In genomic region chr4:57090099-57090498, GRCh38 we compare ENCODE assay signal across 1 cellular context.
TF ChIP-seq lines count a peak whose summit lies in the region.

No MANE protein-coding gene starts in this region.

TF ChIP-seq in HepG2, 621 proteins besides CTCF, POLR2A, EP300 and RAD21:
- TF ChIP-seq KLF15 (CRISPR knock-in tag; IDR thresholded peaks at IDR 0.05; ENCODE audit: borderline replicate concordance), result no peak
- no peak for TF ChIP-seq ZNF556 (CRISPR knock-in tag; IDR thresholded peaks at IDR 0.05; ENCODE audit: borderline replicate concordance)
- TF ChIP-seq NFE2 (CRISPR knock-in tag; IDR thresholded peaks at IDR 0.05), result no peak
- TF ChIP-seq NCOR1 (IDR thresholded peaks at IDR 0.05; ENCODE audit: borderline replicate concordance, low read length), result no peak
- TF ChIP-seq, protein P1, sequence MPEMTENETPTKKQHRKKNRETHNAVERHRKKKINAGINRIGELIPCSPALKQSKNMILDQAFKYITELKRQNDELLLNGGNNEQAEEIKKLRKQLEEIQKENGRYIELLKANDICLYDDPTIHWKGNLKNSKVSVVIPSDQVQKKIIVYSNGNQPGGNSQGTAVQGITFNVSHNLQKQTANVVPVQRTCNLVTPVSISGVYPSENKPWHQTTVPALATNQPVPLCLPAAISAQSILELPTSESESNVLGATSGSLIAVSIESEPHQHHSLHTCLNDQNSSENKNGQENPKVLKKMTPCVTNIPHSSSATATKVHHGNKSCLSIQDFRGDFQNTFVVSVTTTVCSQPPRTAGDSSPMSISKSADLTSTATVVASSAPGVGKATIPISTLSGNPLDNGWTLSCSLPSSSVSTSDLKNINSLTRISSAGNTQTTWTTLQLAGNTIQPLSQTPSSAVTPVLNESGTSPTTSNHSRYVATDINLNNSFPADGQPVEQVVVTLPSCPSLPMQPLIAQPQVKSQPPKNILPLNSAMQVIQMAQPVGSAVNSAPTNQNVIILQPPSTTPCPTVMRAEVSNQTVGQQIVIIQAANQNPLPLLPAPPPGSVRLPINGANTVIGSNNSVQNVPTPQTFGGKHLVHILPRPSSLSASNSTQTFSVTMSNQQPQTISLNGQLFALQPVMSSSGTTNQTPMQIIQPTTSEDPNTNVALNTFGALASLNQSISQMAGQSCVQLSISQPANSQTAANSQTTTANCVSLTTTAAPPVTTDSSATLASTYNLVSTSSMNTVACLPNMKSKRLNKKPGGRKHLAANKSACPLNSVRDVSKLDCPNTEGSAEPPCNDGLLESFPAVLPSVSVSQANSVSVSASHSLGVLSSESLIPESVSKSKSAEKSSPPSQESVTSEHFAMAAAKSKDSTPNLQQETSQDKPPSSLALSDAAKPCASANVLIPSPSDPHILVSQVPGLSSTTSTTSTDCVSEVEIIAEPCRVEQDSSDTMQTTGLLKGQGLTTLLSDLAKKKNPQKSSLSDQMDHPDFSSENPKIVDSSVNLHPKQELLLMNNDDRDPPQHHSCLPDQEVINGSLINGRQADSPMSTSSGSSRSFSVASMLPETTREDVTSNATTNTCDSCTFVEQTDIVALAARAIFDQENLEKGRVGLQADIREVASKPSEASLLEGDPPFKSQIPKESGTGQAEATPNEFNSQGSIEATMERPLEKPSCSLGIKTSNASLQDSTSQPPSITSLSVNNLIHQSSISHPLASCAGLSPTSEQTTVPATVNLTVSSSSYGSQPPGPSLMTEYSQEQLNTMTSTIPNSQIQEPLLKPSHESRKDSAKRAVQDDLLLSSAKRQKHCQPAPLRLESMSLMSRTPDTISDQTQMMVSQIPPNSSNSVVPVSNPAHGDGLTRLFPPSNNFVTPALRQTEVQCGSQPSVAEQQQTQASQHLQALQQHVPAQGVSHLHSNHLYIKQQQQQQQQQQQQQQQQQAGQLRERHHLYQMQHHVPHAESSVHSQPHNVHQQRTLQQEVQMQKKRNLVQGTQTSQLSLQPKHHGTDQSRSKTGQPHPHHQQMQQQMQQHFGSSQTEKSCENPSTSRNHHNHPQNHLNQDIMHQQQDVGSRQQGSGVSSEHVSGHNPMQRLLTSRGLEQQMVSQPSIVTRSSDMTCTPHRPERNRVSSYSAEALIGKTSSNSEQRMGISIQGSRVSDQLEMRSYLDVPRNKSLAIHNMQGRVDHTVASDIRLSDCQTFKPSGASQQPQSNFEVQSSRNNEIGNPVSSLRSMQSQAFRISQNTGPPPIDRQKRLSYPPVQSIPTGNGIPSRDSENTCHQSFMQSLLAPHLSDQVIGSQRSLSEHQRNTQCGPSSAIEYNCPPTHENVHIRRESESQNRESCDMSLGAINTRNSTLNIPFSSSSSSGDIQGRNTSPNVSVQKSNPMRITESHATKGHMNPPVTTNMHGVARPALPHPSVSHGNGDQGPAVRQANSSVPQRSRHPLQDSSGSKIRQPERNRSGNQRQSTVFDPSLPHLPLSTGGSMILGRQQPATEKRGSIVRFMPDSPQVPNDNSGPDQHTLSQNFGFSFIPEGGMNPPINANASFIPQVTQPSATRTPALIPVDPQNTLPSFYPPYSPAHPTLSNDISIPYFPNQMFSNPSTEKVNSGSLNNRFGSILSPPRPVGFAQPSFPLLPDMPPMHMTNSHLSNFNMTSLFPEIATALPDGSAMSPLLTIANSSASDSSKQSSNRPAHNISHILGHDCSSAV (CRISPR knock-in tag; IDR thresholded peaks at IDR 0.05; ENCODE audit: borderline replicate concordance), result no peak
- no peak for TF ChIP-seq MAFK (conservative IDR thresholded peaks at IDR 0.05 in 1 of 2, IDR thresholded peaks at IDR 0.05 in 1 of 2; ENCODE audit: low read length in 2 of 2)
- no peak for TF ChIP-seq ZNF607 (CRISPR knock-in tag; IDR thresholded peaks at IDR 0.05; ENCODE audit: borderline replicate concordance)
- no peak for TF ChIP-seq ZNF547 (CRISPR knock-in tag; IDR thresholded peaks at IDR 0.05)
- TF ChIP-seq, protein P2, sequence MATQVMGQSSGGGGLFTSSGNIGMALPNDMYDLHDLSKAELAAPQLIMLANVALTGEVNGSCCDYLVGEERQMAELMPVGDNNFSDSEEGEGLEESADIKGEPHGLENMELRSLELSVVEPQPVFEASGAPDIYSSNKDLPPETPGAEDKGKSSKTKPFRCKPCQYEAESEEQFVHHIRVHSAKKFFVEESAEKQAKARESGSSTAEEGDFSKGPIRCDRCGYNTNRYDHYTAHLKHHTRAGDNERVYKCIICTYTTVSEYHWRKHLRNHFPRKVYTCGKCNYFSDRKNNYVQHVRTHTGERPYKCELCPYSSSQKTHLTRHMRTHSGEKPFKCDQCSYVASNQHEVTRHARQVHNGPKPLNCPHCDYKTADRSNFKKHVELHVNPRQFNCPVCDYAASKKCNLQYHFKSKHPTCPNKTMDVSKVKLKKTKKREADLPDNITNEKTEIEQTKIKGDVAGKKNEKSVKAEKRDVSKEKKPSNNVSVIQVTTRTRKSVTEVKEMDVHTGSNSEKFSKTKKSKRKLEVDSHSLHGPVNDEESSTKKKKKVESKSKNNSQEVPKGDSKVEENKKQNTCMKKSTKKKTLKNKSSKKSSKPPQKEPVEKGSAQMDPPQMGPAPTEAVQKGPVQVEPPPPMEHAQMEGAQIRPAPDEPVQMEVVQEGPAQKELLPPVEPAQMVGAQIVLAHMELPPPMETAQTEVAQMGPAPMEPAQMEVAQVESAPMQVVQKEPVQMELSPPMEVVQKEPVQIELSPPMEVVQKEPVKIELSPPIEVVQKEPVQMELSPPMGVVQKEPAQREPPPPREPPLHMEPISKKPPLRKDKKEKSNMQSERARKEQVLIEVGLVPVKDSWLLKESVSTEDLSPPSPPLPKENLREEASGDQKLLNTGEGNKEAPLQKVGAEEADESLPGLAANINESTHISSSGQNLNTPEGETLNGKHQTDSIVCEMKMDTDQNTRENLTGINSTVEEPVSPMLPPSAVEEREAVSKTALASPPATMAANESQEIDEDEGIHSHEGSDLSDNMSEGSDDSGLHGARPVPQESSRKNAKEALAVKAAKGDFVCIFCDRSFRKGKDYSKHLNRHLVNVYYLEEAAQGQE (IDR thresholded peaks at IDR 0.05; ENCODE audit: borderline replicate concordance in 1 of 2, low read depth in 1 of 2, low read length in 2 of 2), result no peak
- no peak for TF ChIP-seq SRY (CRISPR knock-in tag; IDR thresholded peaks at IDR 0.05)
- no peak for TF ChIP-seq ZNF343 (CRISPR knock-in tag; IDR thresholded peaks at IDR 0.05)
- TF ChIP-seq MIER2 (CRISPR knock-in tag; IDR thresholded peaks at IDR 0.05), result no peak
- no peak for TF ChIP-seq ZBTB8A (CRISPR knock-in tag; IDR thresholded peaks at IDR 0.05; ENCODE audit: borderline replicate concordance, low read depth)
- TF ChIP-seq, protein P3, sequence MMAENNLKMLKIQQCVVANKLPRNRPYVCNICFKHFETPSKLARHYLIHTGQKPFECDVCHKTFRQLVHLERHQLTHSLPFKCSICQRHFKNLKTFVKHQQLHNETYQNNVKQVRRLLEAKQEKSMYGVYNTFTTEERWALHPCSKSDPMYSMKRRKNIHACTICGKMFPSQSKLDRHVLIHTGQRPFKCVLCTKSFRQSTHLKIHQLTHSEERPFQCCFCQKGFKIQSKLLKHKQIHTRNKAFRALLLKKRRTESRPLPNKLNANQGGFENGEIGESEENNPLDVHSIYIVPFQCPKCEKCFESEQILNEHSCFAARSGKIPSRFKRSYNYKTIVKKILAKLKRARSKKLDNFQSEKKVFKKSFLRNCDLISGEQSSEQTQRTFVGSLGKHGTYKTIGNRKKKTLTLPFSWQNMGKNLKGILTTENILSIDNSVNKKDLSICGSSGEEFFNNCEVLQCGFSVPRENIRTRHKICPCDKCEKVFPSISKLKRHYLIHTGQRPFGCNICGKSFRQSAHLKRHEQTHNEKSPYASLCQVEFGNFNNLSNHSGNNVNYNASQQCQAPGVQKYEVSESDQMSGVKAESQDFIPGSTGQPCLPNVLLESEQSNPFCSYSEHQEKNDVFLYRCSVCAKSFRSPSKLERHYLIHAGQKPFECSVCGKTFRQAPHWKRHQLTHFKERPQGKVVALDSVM (CRISPR knock-in tag; IDR thresholded peaks at IDR 0.05), result no peak
